Comparison of ENCODE assay signal across 1 cellular context in the genomic region with DNA sequence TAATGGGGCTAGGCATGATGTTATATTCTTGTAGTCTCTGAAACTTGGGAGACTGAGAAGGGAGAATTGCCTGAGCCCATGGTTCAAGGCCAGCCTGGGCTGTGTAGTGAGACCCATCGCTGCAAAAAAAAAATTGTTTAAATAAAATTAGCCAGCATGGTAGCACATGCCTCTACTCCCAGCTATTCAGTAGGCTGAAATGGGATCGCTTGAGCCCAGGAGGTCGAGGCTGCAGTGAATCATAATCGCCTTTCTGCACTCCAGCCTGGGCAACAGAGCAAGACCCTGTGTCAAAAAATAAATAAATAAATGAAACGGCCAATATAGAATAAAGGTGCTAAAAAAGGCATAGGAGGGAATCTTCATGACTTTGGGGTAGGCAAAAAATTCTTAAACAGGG.
TF ChIP-seq lines count a peak whose summit lies in the region.

No MANE protein-coding gene starts in this region.

TF ChIP-seq in K562, 482 proteins besides CTCF, POLR2A, EP300 and RAD21:
- TF ChIP-seq RBM25 (IDR thresholded peaks at IDR 0.05; ENCODE audit: low read depth, low read length, severe bottlenecking) (peak; percentile 12), ATF1 (CRISPR knock-in tag; IDR thresholded peaks at IDR 0.05) (no peak), ATF1 (tag; IDR thresholded peaks at IDR 0.05) (no peak), ZNF121 (CRISPR knock-in tag; conservative IDR thresholded peaks at IDR 0.05) (peak; percentile 72; the same call in 1 of the 2 replicates)
